ENCODE assay signal across 21 cellular contexts in the genomic region with DNA sequence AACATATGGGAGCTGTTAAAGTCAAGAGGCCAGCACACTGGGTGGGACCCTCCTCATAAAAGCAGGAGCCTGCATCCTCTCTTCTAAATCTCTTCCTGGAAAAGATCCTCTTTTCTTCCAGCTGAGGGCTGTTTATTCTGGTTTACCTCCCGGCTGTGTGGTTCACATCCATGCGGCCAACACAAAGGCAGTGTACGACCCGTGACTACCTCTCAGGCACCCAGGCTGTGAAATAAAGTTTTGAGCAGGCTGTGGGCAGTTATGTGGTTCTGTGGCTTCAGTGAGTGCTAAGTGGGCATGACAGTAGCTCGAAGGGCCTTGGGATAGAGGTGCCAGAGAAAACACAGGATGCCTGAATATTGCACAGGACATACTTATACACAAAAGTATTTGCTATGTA.
"Had no signal": no experiment of that assay in that cellular context is flagged by ENCODE, and none has a peak within 500 bp of the region (broad histone marks: within the 10 kb centered on the region; RNA-seq: fewer than 3 reads in every experiment).

No MANE protein-coding gene starts in this region.

- H3K4me3 Mint-ChIP-seq: central memory CD8-positive, alpha-beta T cell; effector memory CD8-positive, alpha-beta T cell; naive thymus-derived CD8-positive, alpha-beta T cell; neural crest cell had no signal

- DNase-seq: cortex of kidney; effector memory CD8-positive, alpha-beta T cell; glutamatergic neuron; left colon; left ventricle myocardium superior; mucosa of descending colon; naive thymus-derived CD8-positive, alpha-beta T cell; occipital lobe; pancreas; small intestine; stimulated activated CD4-positive, alpha-beta T cell treated with anti-CD3 and anti-CD28 coated beads, Interleukin-12 subunit alpha, Interleukin-12 subunit beta, amount 100 ng/mL, for 4 hours; stimulated activated naive CD4-positive, alpha-beta T cell treated with Interleukin-2 at 50 U/mL for 16 hours; upper lobe of right lung had no signal

- H3K4me1 ChIP-seq: esophagus muscularis mucosa, gastroesophageal sphincter, prostate gland, upper lobe of right lung, vagina had no signal

- H3K4me3 ChIP-seq: esophagus muscularis mucosa, gastroesophageal sphincter, mucosa of descending colon, pancreas, prostate gland, tibial nerve, upper lobe of right lung, vagina had no signal

- FAIRE-seq: pancreas, small intestine had no signal

- H3K36me3 ChIP-seq: esophagus muscularis mucosa, gastroesophageal sphincter, pancreas, prostate gland, tibial nerve, upper lobe of right lung, vagina had no signal

- H3K27ac Mint-ChIP-seq: effector memory CD8-positive, alpha-beta T cell; naive thymus-derived CD8-positive, alpha-beta T cell had no signal

- H3K27ac ChIP-seq: epithelial cell of prostate, esophagus muscularis mucosa, gastroesophageal sphincter, pancreas, prostate gland, tibial nerve, upper lobe of right lung, vagina had no signal

- H3K9me3 ChIP-seq: esophagus muscularis mucosa, gastroesophageal sphincter, mucosa of descending colon, pancreas, prostate gland, upper lobe of right lung, vagina had no signal

- H3K4me1 Mint-ChIP-seq: central memory CD8-positive, alpha-beta T cell; naive thymus-derived CD8-positive, alpha-beta T cell; neural crest cell had no signal

- ATAC-seq: effector memory CD8-positive, alpha-beta T cell; left colon; left ventricle myocardium superior; mucosa of descending colon; naive thymus-derived CD8-positive, alpha-beta T cell; upper lobe of right lung had no signal

- H3K9me3 Mint-ChIP-seq: central memory CD8-positive, alpha-beta T cell; effector memory CD8-positive, alpha-beta T cell had no signal

- H3K27me3 ChIP-seq: esophagus muscularis mucosa, gastroesophageal sphincter, pancreas, tibial nerve, upper lobe of right lung, vagina had no signal
